ENCODE assay signal across 8 cellular contexts in genomic region chr11:57761301-57762234, GRCh38.
DNase-seq lines count a peak whose midpoint lies in the region; ATAC-seq, FAIRE-seq and TF ChIP-seq lines count a peak whose summit lies in the region.

CTNND1 (plus strand) TSS chr11:57761802; CDS start chr11:57791479, 29,677 bp downstream.

- peak within 1 kb of the TSS; percentile 77 for H3K4me3 ChIP-seq in coronary artery

- peak within 1 kb of the TSS; percentile 84 to 93 for H3K27ac ChIP-seq in coronary artery

- TF ChIP-seq CTCF in coronary artery (IDR thresholded peaks at IDR 0.05), result no peak

- ATAC-seq in GM19463 (IDR thresholded peaks at IDR 0.05; ENCODE audit: unreplicated experiment) (peak; percentile 97), HG03571 (IDR thresholded peaks at IDR 0.05; ENCODE audit: unreplicated experiment) (peak; percentile 93)

- FAIRE-seq in RCC 7860 (lab: Jason Lieb, UNC), result peak; percentile 94

- peak; percentile 93 for DNase-seq in DMS153 treated with DMSO at 0.1 percent for 48 hours (lab: John Stamatoyannopoulos, UW; ENCODE audit: unreplicated experiment)
- peak; percentile 92 for DNase-seq in RCC 7860 (ENCODE audit: low spot score)
- DNase-seq in coronary artery (ENCODE audit: low spot score), result peak; percentile 94
- DNase-seq in kidney glomerular epithelial cell (lab: John Stamatoyannopoulos, UW), result peak; percentile 96
- DNase-seq in smooth muscle cell of the brain vasculature (ENCODE audit: low read depth, low spot score), result peak; percentile 93
- DNase-seq in DMS79 (lab: John Stamatoyannopoulos, UW), result no peak
